Comparison of ENCODE assay signal across 26 cellular contexts in the genomic region with DNA sequence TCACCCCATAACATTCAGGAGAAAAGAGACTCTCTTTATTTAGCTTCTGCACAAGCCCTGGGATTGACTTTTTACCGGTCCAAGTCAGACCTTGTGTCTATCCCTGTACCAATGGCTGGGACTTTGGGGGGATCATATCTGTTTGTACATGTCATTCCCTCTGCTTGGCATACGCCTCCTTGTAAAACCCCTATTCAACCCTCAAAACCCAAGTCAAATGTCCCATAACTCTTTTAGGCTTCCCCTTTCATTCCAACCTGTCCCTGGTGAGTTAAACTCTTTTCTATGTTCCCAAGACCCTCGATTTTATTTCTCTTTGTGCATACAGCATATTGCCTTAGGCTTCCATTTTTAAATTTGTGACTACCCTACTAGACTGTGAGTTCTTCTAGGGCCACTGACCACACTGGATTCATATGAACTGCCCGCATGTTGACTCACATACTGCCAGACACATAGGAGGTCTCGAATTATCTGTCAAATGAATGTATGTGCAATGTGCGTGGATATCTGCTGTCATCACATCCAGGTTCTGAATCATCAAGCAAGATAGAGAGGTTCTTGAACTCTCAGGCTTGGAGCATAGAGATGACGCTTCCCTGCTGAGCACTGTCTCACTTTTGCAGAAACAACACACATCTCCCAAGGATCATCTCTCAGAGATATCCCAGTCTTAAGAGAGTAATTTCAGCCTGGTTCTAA.
A peak's percentile ranks its signal among the peaks of the same experiment; 100 is the strongest.
DNase-seq lines count a peak whose midpoint lies in the region; ATAC-seq and TF ChIP-seq lines count a peak whose summit lies in the region.
"Had no signal": no experiment of that assay in that cellular context is flagged by ENCODE, and none has a peak within 500 bp of the region (broad histone marks: within the 10 kb centered on the region; RNA-seq: fewer than 3 reads in every experiment).

No MANE protein-coding gene starts in this region.

- H3K4me3 ChIP-seq in IMR-90 (ENCODE audit: insufficient read depth, low read depth, low read length) (no peak overlapping the region), cardiac fibroblast (replicated peaks in 1 of 2; ENCODE audit: low read depth in 2 of 2, low read length in 2 of 2) (no peak overlapping the region), mesenchymal stem cell (ENCODE audit: insufficient read depth in 1 of 2, low read depth in 1 of 2, low read length in 2 of 2) (no peak overlapping the region)
- H3K4me3 ChIP-seq: cardiac muscle cell, thoracic aorta had no signal

- H3K9me3 Mint-ChIP-seq in effector memory CD8-positive, alpha-beta T cell = peaks cover 9 to 10% of the 10 kb centered on the region in 2 donors
- H3K9me3 Mint-ChIP-seq: CD4-positive, alpha-beta T cell; T-helper 2 cell treated with Interferon-gamma antibody and Interleukin-4, amounts not matched to agents 5 μg/mL and 100 μg/mL, for 36 hours had no signal

- H2BK15ac ChIP-seq in IMR-90 (ENCODE audit: low read depth, low read length) = no peak overlapping the region
- no peak overlapping the region for H2BK15ac ChIP-seq in mesenchymal stem cell (ENCODE audit: low read depth, poor library complexity, severe bottlenecking)

- H3K23ac ChIP-seq in IMR-90 (ENCODE audit: low read depth, low read length) (no peak overlapping the region), mesenchymal stem cell (ENCODE audit: low read length in 2 of 2) (no peak overlapping the region)

- H3K56ac ChIP-seq in IMR-90 (ENCODE audit: extremely low read depth, insufficient read depth, low read length) = no peak overlapping the region

- H3K27ac Mint-ChIP-seq in effector memory CD8-positive, alpha-beta T cell = no peak overlapping the region
- H3K27ac Mint-ChIP-seq: CD4-positive, alpha-beta T cell; natural killer cell treated with Interleukin-12 subunit alpha and Interleukin-12 subunit beta and Interleukin-15 and Interleukin-18, amount 100 ng/mL, for 72 hours; stimulated activated memory B cell treated with anti-CD40 and anti-IgM and Interleukin-4, amounts not matched to agents 10 μg/mL and 1 μg/mL and 100 μg/mL, for 72 hours; T-helper 2 cell treated with Interferon-gamma antibody and Interleukin-4, amounts not matched to agents 5 μg/mL and 100 μg/mL, for 36 hours; WTC11 had no signal

- no peaks in the 10 kb centered on the region for H4K20me1 ChIP-seq in IMR-90 (ENCODE audit: insufficient read depth, low read length)

- intact Hi-C loops in IMR-90 (cut with micrococcal nuclease) = no loop called here

- H3K4ac ChIP-seq in IMR-90 (ENCODE audit: low read depth, low read length) (no peak overlapping the region), mesenchymal stem cell (ENCODE audit: low read depth in 1 of 2, low read length in 2 of 2) (no peak overlapping the region)

- TF ChIP-seq RAD21 in IMR-90 (IDR thresholded peaks at IDR 0.05; ENCODE audit: low read length) = no peak; the same call in 1 of the 2 replicates

- TF ChIP-seq POLR2A in IMR-90 (IDR thresholded peaks at IDR 0.05; ENCODE audit: low read depth, low read length) = no peak

- TF ChIP-seq CTCF in IMR-90 (conservative IDR thresholded peaks at IDR 0.05; ENCODE audit: low read depth, low read length) (no peak), cardiac fibroblast (IDR thresholded peaks at IDR 0.05; ENCODE audit: low read depth, low read length) (no peak)

- no peak overlapping the region for H2BK20ac ChIP-seq in IMR-90 (ENCODE audit: low read depth, low read length)

- H2BK5ac ChIP-seq in IMR-90 (ENCODE audit: low read depth, low read length, poor library complexity, severe bottlenecking) = no peak overlapping the region
- H2BK5ac ChIP-seq in mesenchymal stem cell (ENCODE audit: low read depth, low read length, poor library complexity, severe bottlenecking) = no peak overlapping the region

- H3K27me3 Mint-ChIP-seq in effector memory CD8-positive, alpha-beta T cell = no peaks in the 10 kb centered on the region
- H3K27me3 Mint-ChIP-seq: CD4-positive, alpha-beta T cell; natural killer cell treated with Interleukin-12 subunit alpha and Interleukin-12 subunit beta and Interleukin-15 and Interleukin-18, amount 100 ng/mL, for 72 hours; stimulated activated memory B cell treated with anti-CD40 and anti-IgM and Interleukin-4, amounts not matched to agents 10 μg/mL and 1 μg/mL and 100 μg/mL, for 72 hours had no signal

- H3K14ac ChIP-seq in IMR-90 (replicated peaks; ENCODE audit: low read depth, low read length) (no peak overlapping the region), mesenchymal stem cell (ENCODE audit: low read length in 2 of 2) (no peak overlapping the region)

- dilution Hi-C loops in IMR-90 (cut with HindIII; ENCODE audit: low sequenced_read_pairs, unreplicated experiment) = no loop called here

- H3K9me3 ChIP-seq in IMR-90 (ENCODE audit: control insufficient read depth, insufficient read depth, low read length) = no peaks in the 10 kb centered on the region
- H3K9me3 ChIP-seq in mesenchymal stem cell (ENCODE audit: control insufficient read depth, low read length) = no peaks in the 10 kb centered on the region
- H3K9me3 ChIP-seq: thoracic aorta had no signal

- H3K36me3 ChIP-seq in IMR-90 (ENCODE audit: control insufficient read depth, insufficient read depth, low read length) (no peaks in the 10 kb centered on the region), mesenchymal stem cell (ENCODE audit: control insufficient read depth in 1 of 2, insufficient read depth in 2 of 2, low read depth in 1 of 2, low read length in 2 of 2) (no peaks in the 10 kb centered on the region)
- H3K36me3 ChIP-seq: cardiac muscle cell, thoracic aorta had no signal

- H3K9ac ChIP-seq in IMR-90 (ENCODE audit: low read depth, low read length) (no peak overlapping the region), mesenchymal stem cell (ENCODE audit: low read length) (no peak overlapping the region)

- WGBS in IMR-90 (ENCODE audit: extremely low coverage in 2 of 2, insufficient read length in 1 of 2), 2 experiments = 89% methylated on average over 3 of the region's 7 CpGs; no CpG with 5 or more reads in 1 of the 2 experiments
- WGBS in mesenchymal stem cell = 57% methylated on average over 7 of the region's 7 CpGs

- BruUV-seq in IMR-90 (replicated peaks; lab: Mats Ljungman, UMichigan) = no TSS peak

- H3K27ac ChIP-seq in IMR-90 (ENCODE audit: insufficient read depth, low read length) (no peak overlapping the region), mesenchymal stem cell (ENCODE audit: low read length, poor library complexity, severe bottlenecking) (no peak overlapping the region)
- H3K27ac ChIP-seq: cardiac muscle cell, thoracic aorta had no signal

- H4K91ac ChIP-seq in IMR-90 (ENCODE audit: insufficient read depth, low read depth, low read length) (no peak overlapping the region), mesenchymal stem cell (ENCODE audit: low read length) (no peak overlapping the region)

- no peaks in the 10 kb centered on the region; the same call in 1 of the 2 replicates for H3K9me1 ChIP-seq in IMR-90 (ENCODE audit: insufficient read depth, low read length)

- H2AK5ac ChIP-seq in IMR-90 (ENCODE audit: low read depth, low read length) = no peak overlapping the region
- H2AK5ac ChIP-seq in mesenchymal stem cell (ENCODE audit: low read length, severe bottlenecking) = no peak overlapping the region

- H3K4me1 ChIP-seq in IMR-90 (ENCODE audit: control insufficient read depth, insufficient read depth, low read length) (peaks cover 5% of the 10 kb centered on the region; the same call in 1 of the 2 replicates), mesenchymal stem cell (ENCODE audit: control insufficient read depth, insufficient read depth, low read depth, low read length) (no peaks in the 10 kb centered on the region)

- H2BK120ac ChIP-seq in IMR-90 (ENCODE audit: low read depth, low read length) (no peak overlapping the region), mesenchymal stem cell (ENCODE audit: low read depth, low read length) (no peak overlapping the region)

- no peaks in the 10 kb centered on the region for H3K4me1 Mint-ChIP-seq in effector memory CD8-positive, alpha-beta T cell (ENCODE audit: low read depth in 2 of 2)
- H3K4me1 Mint-ChIP-seq: stimulated activated memory B cell treated with anti-CD40 and anti-IgM and Interleukin-4, amounts not matched to agents 10 μg/mL and 1 μg/mL and 100 μg/mL, for 72 hours had no signal

- H3K36me3 Mint-ChIP-seq in effector memory CD8-positive, alpha-beta T cell (ENCODE audit: insufficient read depth) = no peaks in the 10 kb centered on the region
- H3K36me3 Mint-ChIP-seq: natural killer cell treated with Interleukin-12 subunit alpha and Interleukin-12 subunit beta and Interleukin-15 and Interleukin-18, amount 100 ng/mL, for 72 hours; stimulated activated memory B cell treated with anti-CD40 and anti-IgM and Interleukin-4, amounts not matched to agents 10 μg/mL and 1 μg/mL and 100 μg/mL, for 72 hours; WTC11 had no signal

- peak overlapping the region in 1 of 2 experiments; percentile 24 for H2BK12ac ChIP-seq in mesenchymal stem cell (ENCODE audit: low read length in 2 of 2)

- H3K4me3 Mint-ChIP-seq in effector memory CD8-positive, alpha-beta T cell = no peak overlapping the region
- H3K4me3 Mint-ChIP-seq: CD4-positive, alpha-beta T cell; natural killer cell treated with Interleukin-12 subunit alpha and Interleukin-12 subunit beta and Interleukin-15 and Interleukin-18, amount 100 ng/mL, for 72 hours; stimulated activated memory B cell treated with anti-CD40 and anti-IgM and Interleukin-4, amounts not matched to agents 10 μg/mL and 1 μg/mL and 100 μg/mL, for 72 hours; T-helper 2 cell treated with Interferon-gamma antibody and Interleukin-4, amounts not matched to agents 5 μg/mL and 100 μg/mL, for 36 hours; WTC11 had no signal

- no peak overlapping the region for H3K4me2 ChIP-seq in IMR-90 (ENCODE audit: low read depth, low read length)
- no peak overlapping the region for H3K4me2 ChIP-seq in mesenchymal stem cell (ENCODE audit: low read length, poor library complexity, severe bottlenecking)

- POLR2A ChIA-PET in IMR-90 (lab: Charles Lee; ENCODE audit: unreplicated experiment) = no interaction called here

- no peak overlapping the region for H4K5ac ChIP-seq in IMR-90 (ENCODE audit: low read depth, low read length)

- no peaks in the 10 kb centered on the region for H3K27me3 ChIP-seq in IMR-90 (ENCODE audit: control insufficient read depth, insufficient read depth, low read length)
- H3K27me3 ChIP-seq in mesenchymal stem cell (ENCODE audit: control insufficient read depth in 1 of 2, insufficient read depth in 1 of 2, low read length in 2 of 2) = no peaks in the 10 kb centered on the region
- H3K27me3 ChIP-seq: cardiac muscle cell had no signal

- no peaks in the 10 kb centered on the region for H3K79me1 ChIP-seq in IMR-90 (ENCODE audit: low read depth in 1 of 2, low read length in 2 of 2)
- H3K79me1 ChIP-seq in mesenchymal stem cell (replicated peaks; ENCODE audit: low read length, poor library complexity, severe bottlenecking) = no peaks in the 10 kb centered on the region

- ATAC-seq in IMR-90 (ENCODE audit: low read depth) (peak; percentile 62), HG03460 (IDR thresholded peaks at IDR 0.05; ENCODE audit: unreplicated experiment) (no peak)
- ATAC-seq in effector memory CD8-positive, alpha-beta T cell (replicated peaks) = no peak
- ATAC-seq: natural killer cell treated with Interleukin-12 subunit alpha and Interleukin-12 subunit beta and Interleukin-15 and Interleukin-18, amount 100 ng/mL, for 72 hours; stimulated activated memory B cell treated with anti-CD40 and anti-IgM and Interleukin-4, amounts not matched to agents 10 μg/mL and 1 μg/mL and 100 μg/mL, for 72 hours; WTC11 had no signal

- H3K18ac ChIP-seq in IMR-90 (ENCODE audit: low read depth, low read length) (peak overlapping the region; percentile 16; the same call in 1 of the 2 replicates), mesenchymal stem cell (ENCODE audit: low read depth in 1 of 2, low read length in 2 of 2) (no peak overlapping the region)

- in situ Hi-C loops in IMR-90 (cut with MboI; ENCODE audit: low sequenced_read_pairs) = no loop called here

- no peak overlapping the region for H2AK9ac ChIP-seq in IMR-90 (replicated peaks; ENCODE audit: low read depth, low read length, poor library complexity)

- DNase-seq in AG20443 (ENCODE audit: low spot score) = peak; percentile 33
- DNase-seq in IMR-90 = peak; percentile 97
- peak; percentile 47 to 64 for DNase-seq in cardiac fibroblast (ENCODE audit: low read depth in 2 of 2)
- peak; percentile 92 for DNase-seq in mesenchymal stem cell
- no peak for DNase-seq in retina
- DNase-seq in effector memory CD8-positive, alpha-beta T cell = no peak
- DNase-seq in kidney glomerular epithelial cell (lab: John Stamatoyannopoulos, UW) = no peak
- DNase-seq: activated CD4-positive, alpha-beta T cell treated with anti-CD3 and anti-CD28 coated beads, Interleukin-2, amount 50 U/mL, for 48 hours; activated gamma-delta T cell; CD4-positive, alpha-beta T cell; dermis blood vessel endothelial cell; KBM-7; left cardiac atrium; midbrain; MV-4-11; NCI-H187; NCI-H774; OCI-M1; stimulated activated CD4-positive, alpha-beta T cell treated with anti-CD3 and anti-CD28 coated beads, Interleukin-1b, Interleukin-23, amount 100 ng/mL, for 48 hours had no signal

- H2AFZ ChIP-seq in IMR-90 (replicated peaks; ENCODE audit: low read length, poor library complexity) (no peak overlapping the region), mesenchymal stem cell (ENCODE audit: low read depth, low read length) (no peak overlapping the region)

- CTCF ChIA-PET in IMR-90 (lab: Yijun Ruan, JAX) = no interaction called here

- H4K8ac ChIP-seq in IMR-90 (ENCODE audit: low read depth in 2 of 2, low read length in 2 of 2) = no peak overlapping the region
- no peak overlapping the region for H4K8ac ChIP-seq in mesenchymal stem cell (ENCODE audit: low read length)

Comparison
In these comparisons a context has a peak if more than half of its experiments do, and no peak if none do; other contexts are left out.
1. DNase-seq: peak in AG20443 (single experiment), IMR-90 (single experiment), cardiac fibroblast (2 of 2) and mesenchymal stem cell (single experiment); none in retina (single experiment), effector memory CD8-positive, alpha-beta T cell (0 of 3) and kidney glomerular epithelial cell (single experiment).